Comparison of ENCODE assay signal across 13 cellular contexts in genomic region chr11:26841818-26842457, GRCh38.
DNase-seq lines count a peak whose midpoint lies in the region; ATAC-seq, FAIRE-seq and TF ChIP-seq lines count a peak whose summit lies in the region.
"Had no signal": no experiment of that assay in that cellular context is flagged by ENCODE, and none has a peak within 500 bp of the region (broad histone marks: within the 10 kb centered on the region; RNA-seq: fewer than 3 reads in every experiment).

No MANE protein-coding gene starts in this region.

- ATAC-seq in IMR-90 (ENCODE audit: low read depth), result peak; percentile 77
- ATAC-seq in GM21619 (IDR thresholded peaks at IDR 0.05; ENCODE audit: unreplicated experiment), result no peak
- ATAC-seq in HG03045 (IDR thresholded peaks at IDR 0.05; ENCODE audit: unreplicated experiment), result no peak
- ATAC-seq in HG03342 (IDR thresholded peaks at IDR 0.05; ENCODE audit: unreplicated experiment), result no peak
- ATAC-seq: stimulated activated naive B cell treated with anti-CD40 and anti-IgM and Interleukin-4, amounts not matched to agents 10 μg/mL and 1 μg/mL and 100 μg/mL, for 72 hours had no signal

- H2BK15ac ChIP-seq in IMR-90 (ENCODE audit: low read depth, low read length), result 0 out of 3 replicates have a peak overlapping the region, but pooled peaks have one; percentile 21

- H3K9me3 ChIP-seq in IMR-90 (ENCODE audit: control insufficient read depth, insufficient read depth, low read length) (no peaks in the 10 kb centered on the region), keratinocyte (ENCODE audit: control insufficient read depth, low read depth, low read length) (no peaks in the 10 kb centered on the region), tibial artery (no peaks in the 10 kb centered on the region)

- H2AK5ac ChIP-seq in IMR-90 (ENCODE audit: low read depth, low read length), result no peak overlapping the region

- TF ChIP-seq POLR2A in IMR-90 (IDR thresholded peaks at IDR 0.05; ENCODE audit: low read depth, low read length), result no peak

- peaks cover 7% of the 10 kb centered on the region for H3K4me1 ChIP-seq in IMR-90 (ENCODE audit: control insufficient read depth, insufficient read depth, low read length)
- peaks cover 6% of the 10 kb centered on the region for H3K4me1 ChIP-seq in keratinocyte (ENCODE audit: control insufficient read depth, extremely low read depth, insufficient read depth, low read length)
- peaks cover 0 to 71% (median 33%) of the 10 kb centered on the region in 4 donors for H3K4me1 ChIP-seq in tibial artery

- H3K27ac ChIP-seq in IMR-90 (ENCODE audit: insufficient read depth, low read length) (peak overlapping the region; percentile 70; the same call in 1 of the 2 replicates), keratinocyte (ENCODE audit: control insufficient read depth, insufficient read depth, low read length) (no peak overlapping the region), tibial artery (peak overlapping the region; percentile 75 to 84)

- H3K9me1 ChIP-seq in IMR-90 (ENCODE audit: insufficient read depth, low read length), result no peaks in the 10 kb centered on the region
- H3K9me1 ChIP-seq in keratinocyte (ENCODE audit: control insufficient read depth, extremely low read depth, insufficient read depth, low read length), result no peaks in the 10 kb centered on the region

- H2AFZ ChIP-seq in IMR-90 (replicated peaks; ENCODE audit: low read length, poor library complexity) (no peak overlapping the region), keratinocyte (ENCODE audit: control insufficient read depth, low read length) (peak overlapping the region; percentile 4)

- no peak overlapping the region for H3K14ac ChIP-seq in IMR-90 (replicated peaks; ENCODE audit: low read depth, low read length)

- peak overlapping the region; percentile 57; the same call in 1 of the 2 replicates for H3K4ac ChIP-seq in IMR-90 (ENCODE audit: low read depth, low read length)

- H2AK9ac ChIP-seq in IMR-90 (replicated peaks; ENCODE audit: low read depth, low read length, poor library complexity), result no peak overlapping the region

- H3K27me3 ChIP-seq in IMR-90 (ENCODE audit: control insufficient read depth, insufficient read depth, low read length), result no peaks in the 10 kb centered on the region
- H3K27me3 ChIP-seq in keratinocyte (ENCODE audit: control insufficient read depth, extremely low read depth, insufficient read depth, low read length), result no peaks in the 10 kb centered on the region
- H3K27me3 ChIP-seq in tibial artery, result no peaks in the 10 kb centered on the region

- peak; percentile 17 for FAIRE-seq in keratinocyte (lab: Jason Lieb, UNC)

- no peak overlapping the region for H3K56ac ChIP-seq in IMR-90 (ENCODE audit: extremely low read depth, insufficient read depth, low read length)

- in situ Hi-C loops in IMR-90 (cut with MboI; ENCODE audit: low sequenced_read_pairs), result no loop called here

- no peak for TF ChIP-seq RAD21 in IMR-90 (IDR thresholded peaks at IDR 0.05; ENCODE audit: low read length)

- peak overlapping the region; percentile 85 for H2BK120ac ChIP-seq in IMR-90 (ENCODE audit: low read depth, low read length)

- no peak overlapping the region; the same call in 1 of the 2 replicates for H3K23ac ChIP-seq in IMR-90 (ENCODE audit: low read depth, low read length)

- H3K4me2 ChIP-seq in IMR-90 (ENCODE audit: low read depth, low read length) (peak overlapping the region; percentile 63), keratinocyte (ENCODE audit: control insufficient read depth, extremely low read depth, insufficient read depth, low read depth, low read length) (no peak overlapping the region)

- H3K18ac ChIP-seq in IMR-90 (ENCODE audit: low read depth, low read length), result peak overlapping the region; percentile 34; the same call in 1 of the 2 replicates

- 0 out of 2 replicates have a peak overlapping the region, but pooled peaks have one; percentile 12 for H3K9ac ChIP-seq in IMR-90 (ENCODE audit: low read depth, low read length)
- H3K9ac ChIP-seq in keratinocyte (ENCODE audit: control insufficient read depth, extremely low read depth, insufficient read depth, low read length), result no peak overlapping the region

- no peaks in the 10 kb centered on the region for H3K79me1 ChIP-seq in IMR-90 (ENCODE audit: low read depth in 1 of 2, low read length in 2 of 2)

- H3K79me2 ChIP-seq in keratinocyte (ENCODE audit: control insufficient read depth, insufficient read depth, low read length), result no peaks in the 10 kb centered on the region

- no TSS peak for BruUV-seq in IMR-90 (replicated peaks; lab: Mats Ljungman, UMichigan)

- WGBS in IMR-90 (ENCODE audit: extremely low coverage in 2 of 2, insufficient read length in 1 of 2), 2 experiments, result no CpG with 5 or more reads among the region's 2 CpGs

- H3K36me3 ChIP-seq in IMR-90 (ENCODE audit: control insufficient read depth, insufficient read depth, low read length), result no peaks in the 10 kb centered on the region
- no peaks in the 10 kb centered on the region for H3K36me3 ChIP-seq in keratinocyte (ENCODE audit: control insufficient read depth in 2 of 2, extremely low read depth in 1 of 2, insufficient read depth in 2 of 2, low read length in 2 of 2)
- no peaks in the 10 kb centered on the region for H3K36me3 ChIP-seq in tibial artery

- dilution Hi-C loops in IMR-90 (cut with HindIII; ENCODE audit: low sequenced_read_pairs, unreplicated experiment) (no loop called here), keratinocyte (cut with MboI; ENCODE audit: extremely low pct_ligation_motif_present, low sequenced_read_pairs) (no loop called here)

- DNase-seq in IMR-90 (peak; percentile 60), choroid plexus epithelial cell (ENCODE audit: low read depth) (peak; percentile 77), keratinocyte (ENCODE audit: low read depth, low spot score) (no peak), tibial artery (no peak), C1 segment of cervical spinal cord (lab: John Stamatoyannopoulos, UW) (no peak)
- DNase-seq: activated naive CD8-positive, alpha-beta T cell treated with anti-CD3 and anti-CD28 coated beads, Interleukin-2, amount 10 ng/mL, durations not matched to agents 7 days and 5 days; endodermal cell; KG1; NCI-H2081; stimulated activated naive B cell treated with anti-CD40 and anti-IgM and Interleukin-4, amounts not matched to agents 10 μg/mL and 1 μg/mL and 100 μg/mL, for 72 hours had no signal

- no peak overlapping the region; the same call in 1 of the 2 replicates for H4K5ac ChIP-seq in IMR-90 (ENCODE audit: low read depth, low read length)

- intact Hi-C loops in IMR-90 (cut with micrococcal nuclease) (no loop called here), tibial artery (cut with DNase I; ENCODE audit: low total_unique reads) (no loop called here)

- peak overlapping the region; percentile 76 for H4K91ac ChIP-seq in IMR-90 (ENCODE audit: insufficient read depth, low read depth, low read length)

- H3K4me3 ChIP-seq in IMR-90 (ENCODE audit: insufficient read depth, low read depth, low read length), result no peak overlapping the region
- no peak overlapping the region for H3K4me3 ChIP-seq in choroid plexus epithelial cell (ENCODE audit: low read depth, low read length)
- H3K4me3 ChIP-seq in keratinocyte (ENCODE audit: control insufficient read depth in 2 of 3, extremely low read depth in 1 of 3, insufficient read depth in 2 of 3, low read depth in 1 of 3, low read length in 3 of 3), result no peak overlapping the region
- H3K4me3 ChIP-seq in tibial artery, result no peak overlapping the region

- POLR2A ChIA-PET in IMR-90 (lab: Charles Lee; ENCODE audit: unreplicated experiment), result no interaction called here

- CTCF ChIA-PET in IMR-90 (lab: Yijun Ruan, JAX), result no interaction called here

- peak overlapping the region; percentile 80; the same call in 1 of the 2 replicates for H2BK20ac ChIP-seq in IMR-90 (ENCODE audit: low read depth, low read length)

- TF ChIP-seq CTCF in IMR-90 (conservative IDR thresholded peaks at IDR 0.05; ENCODE audit: low read depth, low read length) (no peak), choroid plexus epithelial cell (conservative IDR thresholded peaks at IDR 0.05; ENCODE audit: low read depth, low read length) (no peak), keratinocyte (optimal IDR thresholded peaks at IDR 0.05 in 1 of 3, IDR thresholded peaks at IDR 0.05 in 1 of 3, conservative IDR thresholded peaks at IDR 0.05 in 1 of 3; ENCODE audit: extremely low read depth in 1 of 3, insufficient read depth in 2 of 3, low read length in 3 of 3) (no peak), tibial artery (IDR thresholded peaks at IDR 0.05) (no peak)

- H4K8ac ChIP-seq in IMR-90 (ENCODE audit: low read depth in 2 of 2, low read length in 2 of 2), result peak overlapping the region in 1 of 2 experiments; percentile 66; a peak in 2 of 4 replicates

- peak overlapping the region; percentile 57 for H2BK5ac ChIP-seq in IMR-90 (ENCODE audit: low read depth, low read length, poor library complexity, severe bottlenecking)

- no peaks in the 10 kb centered on the region for H4K20me1 ChIP-seq in IMR-90 (ENCODE audit: insufficient read depth, low read length)
- no peaks in the 10 kb centered on the region for H4K20me1 ChIP-seq in keratinocyte (ENCODE audit: control insufficient read depth, extremely low read depth, insufficient read depth, low read length)

TF ChIP-seq in IMR-90, 13 proteins besides CTCF, POLR2A, EP300 and RAD21 (continues in another document):
- TF ChIP-seq RFX5 (IDR thresholded peaks at IDR 0.05; ENCODE audit: low read depth, low read length) (no peak), RCOR1 (IDR thresholded peaks at IDR 0.05; ENCODE audit: insufficient replicate concordance, low read length) (no peak), SMC3 (IDR thresholded peaks at IDR 0.05; ENCODE audit: low read depth, low read length) (no peak), CHD1 (IDR thresholded peaks at IDR 0.05; ENCODE audit: low read depth, low read length) (no peak), NFE2L2 (IDR thresholded peaks at IDR 0.05; ENCODE audit: low read depth, low read length) (no peak), FOS (IDR thresholded peaks at IDR 0.05; ENCODE audit: low read depth, low read length) (no peak), USF2 (IDR thresholded peaks at IDR 0.05; ENCODE audit: low read depth, low read length) (no peak), MXI1 (IDR thresholded peaks at IDR 0.05; ENCODE audit: borderline replicate concordance, low read depth, low read length) (no peak), CEBPB (IDR thresholded peaks at IDR 0.05; ENCODE audit: low read depth, low read length) (no peak), MAFK (IDR thresholded peaks at IDR 0.05; ENCODE audit: low read depth, low read length) (no peak), BHLHE40 (IDR thresholded peaks at IDR 0.05; ENCODE audit: low read depth, low read length) (no peak), MAZ (IDR thresholded peaks at IDR 0.05; ENCODE audit: borderline replicate concordance, low read depth, low read length) (no peak)

Comparison
In these comparisons a context has a peak if more than half of its experiments do, and no peak if none do; other contexts are left out.
1. DNase-seq: peak in IMR-90 (single experiment) and choroid plexus epithelial cell (single experiment); none in keratinocyte (single experiment), tibial artery (0 of 2) and C1 segment of cervical spinal cord (0 of 14).